ENCODE assay signal across 9 cellular contexts in the genomic region with DNA sequence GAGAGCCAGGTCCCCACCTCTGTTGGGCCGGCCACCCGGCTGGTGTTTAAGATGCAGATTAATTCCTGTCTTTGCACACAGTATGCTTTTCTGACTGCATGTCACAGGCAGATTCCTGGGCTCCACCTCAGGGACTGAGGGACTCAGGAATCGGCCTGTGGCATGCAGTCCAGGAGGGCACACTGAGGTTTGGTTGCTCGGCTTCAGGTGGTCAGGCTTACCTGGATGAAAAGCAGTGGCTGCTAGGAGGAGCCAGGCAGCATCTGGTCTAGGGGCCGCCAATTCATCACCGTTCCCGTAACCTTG. TPM values are rescaled to one million over a fixed set of nuclear protein-coding genes. Genes with fewer than 3 reads are reported as not detected.
DNase-seq lines count a peak whose midpoint lies in the region; ATAC-seq, FAIRE-seq and TF ChIP-seq lines count a peak whose summit lies in the region.
"Had no signal": no experiment of that assay in that cellular context is flagged by ENCODE, and none has a peak within 500 bp of the region (broad histone marks: within the 10 kb centered on the region; RNA-seq: fewer than 3 reads in every experiment).

No MANE protein-coding gene starts in this region.

- no peak overlapping the region for H4K91ac ChIP-seq in mesenchymal stem cell (ENCODE audit: low read length)

- no peak for TF ChIP-seq EP300 in GM12878 (IDR thresholded peaks at IDR 0.05; ENCODE audit: borderline replicate concordance in 1 of 2, control insufficient read depth in 1 of 2, low read depth in 2 of 2, low read length in 2 of 2)

- peaks cover 39% of the 10 kb centered on the region for H3K79me2 ChIP-seq in GM12878 (ENCODE audit: control insufficient read depth, insufficient read depth, low read length)

- intact Hi-C loops in Right ventricle myocardium inferior (cut with DNase I) (loop anchor here (5.0 kb wide), 1 partner anchor 90 kb away; no protein-coding TSS in a partner anchor), GM12878 (cut with micrococcal nuclease; ENCODE audit: unreplicated experiment) (loop anchor here (2.0 kb wide), 1 partner anchor 28 kb away; a partner anchor contains a TSS), uterus (cut with DNase I; ENCODE audit: low total_unique reads) (no loop called here)

- peaks cover 23% of the 10 kb centered on the region for H3K36me3 ChIP-seq in right atrium auricular region
- H3K36me3 ChIP-seq in GM12878 (ENCODE audit: control insufficient read depth in 2 of 2, insufficient read depth in 2 of 2, low read length in 1 of 2), result peaks cover 0 to 6% of the 10 kb centered on the region in 2 experiments; a peak in 3 of 4 replicates
- peaks cover 21 to 24% of the 10 kb centered on the region in 2 experiments for H3K36me3 ChIP-seq in mesenchymal stem cell (ENCODE audit: control insufficient read depth in 1 of 2, insufficient read depth in 2 of 2, low read depth in 1 of 2, low read length in 2 of 2)
- H3K36me3 ChIP-seq in uterus, result no peaks in the 10 kb centered on the region

- H3K4ac ChIP-seq in mesenchymal stem cell (ENCODE audit: low read depth in 1 of 2, low read length in 2 of 2), result peak overlapping the region in 1 of 2 experiments; percentile 40

- peaks cover 29% of the 10 kb centered on the region for H3K79me1 ChIP-seq in mesenchymal stem cell (replicated peaks; ENCODE audit: low read length, poor library complexity, severe bottlenecking)

- H3K27me3 ChIP-seq in right atrium auricular region, result no peaks in the 10 kb centered on the region
- H3K27me3 ChIP-seq in GM12878 (replicated peaks in 1 of 2; ENCODE audit: control insufficient read depth in 2 of 2, insufficient read depth in 2 of 2, low read length in 1 of 2), result no peaks in the 10 kb centered on the region
- no peaks in the 10 kb centered on the region for H3K27me3 ChIP-seq in mesenchymal stem cell (ENCODE audit: control insufficient read depth in 1 of 2, insufficient read depth in 1 of 2, low read length in 2 of 2)
- no peaks in the 10 kb centered on the region for H3K27me3 ChIP-seq in uterus

- TF ChIP-seq CTCF in right atrium auricular region (IDR thresholded peaks at IDR 0.05), result no peak
- TF ChIP-seq CTCF in GM12878 (IDR thresholded peaks at IDR 0.05 in 2 of 3, conservative IDR thresholded peaks at IDR 0.05 in 1 of 3; ENCODE audit: control insufficient read depth in 2 of 3, extremely low read depth in 1 of 3, insufficient read depth in 1 of 3, low read depth in 3 of 3, low read length in 3 of 3), result no peak
- TF ChIP-seq CTCF in uterus (IDR thresholded peaks at IDR 0.05), result no peak

- no peak for ATAC-seq in Right ventricle myocardium inferior
- ATAC-seq in GM12878, result no peak
- ATAC-seq in HG03045 (IDR thresholded peaks at IDR 0.05; ENCODE audit: unreplicated experiment), result no peak

- TF ChIP-seq POLR2A in GM12878 (IDR thresholded peaks at IDR 0.05; ENCODE audit: low read depth, low read length), result no peak
- TF ChIP-seq POLR2A in uterus (IDR thresholded peaks at IDR 0.05), result no peak

- SMC1A ChIA-PET in GM12878 (lab: Charles Lee; ENCODE audit: uncharacterized antibody, unreplicated experiment), result interaction anchor here (0.9 kb wide), 1 partner anchor 62 kb away, joined by 3 read pairs; no protein-coding TSS in a partner anchor

- no peak overlapping the region for H3K14ac ChIP-seq in mesenchymal stem cell (ENCODE audit: low read length in 2 of 2)

- H2BK12ac ChIP-seq in mesenchymal stem cell (ENCODE audit: low read length in 2 of 2), result no peak overlapping the region

- no peak overlapping the region for H3K27ac ChIP-seq in right atrium auricular region
- H3K27ac ChIP-seq in GM12878 (ENCODE audit: control insufficient read depth, insufficient read depth), result peak overlapping the region; percentile 49
- no peak overlapping the region for H3K27ac ChIP-seq in mesenchymal stem cell (ENCODE audit: low read length, poor library complexity, severe bottlenecking)
- H3K27ac ChIP-seq in uterus, result no peak overlapping the region

- no peak for FAIRE-seq in GM12878 (lab: Jason Lieb, UNC)

- DNase-seq in right atrium auricular region (ENCODE audit: low spot score) (no peak), Right ventricle myocardium inferior (ENCODE audit: missing footprints) (no peak), GM12878 (ENCODE audit: low read depth, low spot score) (no peak), mesenchymal stem cell (no peak), uterus (no peak), NCI-H2081 treated with DMSO at 0.1 percent for 48 hours (lab: John Stamatoyannopoulos, UW) (no peak)
- no peak for DNase-seq in effector CD8-positive, alpha-beta T cell (lab: John Stamatoyannopoulos, UW)

- H3K4me2 ChIP-seq in GM12878 (ENCODE audit: control insufficient read depth, insufficient read depth), result peak overlapping the region; percentile 80
- H3K4me2 ChIP-seq in mesenchymal stem cell (ENCODE audit: low read length, poor library complexity, severe bottlenecking), result peak overlapping the region; percentile 69

- no peak for TF ChIP-seq RAD21 in GM12878 (IDR thresholded peaks at IDR 0.05; ENCODE audit: insufficient read depth, low read depth, low read length)

- H2BK120ac ChIP-seq in mesenchymal stem cell (ENCODE audit: low read depth, low read length), result no peak overlapping the region

- H2AK5ac ChIP-seq in mesenchymal stem cell (ENCODE audit: low read length, severe bottlenecking), result no peak overlapping the region

- H3K9ac ChIP-seq in GM12878 (ENCODE audit: control insufficient read depth, insufficient read depth, low read length) (peak overlapping the region; percentile 75), mesenchymal stem cell (ENCODE audit: low read length) (peak overlapping the region; percentile 91)

- RAD21 ChIA-PET in GM12878 (lab: Charles Lee; ENCODE audit: unreplicated experiment), result no interaction called here

- BruUV-seq in GM12878 (replicated peaks; lab: Mats Ljungman, UMichigan), result TSS peak; percentile 55

- no peak overlapping the region for H3K18ac ChIP-seq in mesenchymal stem cell (ENCODE audit: low read depth in 1 of 2, low read length in 2 of 2)

- no peak overlapping the region for H2BK5ac ChIP-seq in mesenchymal stem cell (ENCODE audit: low read depth, low read length, poor library complexity, severe bottlenecking)

- peaks cover 0 to 45% of the 10 kb centered on the region in 2 donors for H3K4me1 ChIP-seq in right atrium auricular region
- H3K4me1 ChIP-seq in GM12878 (ENCODE audit: control insufficient read depth, insufficient read depth, low read length), result peaks cover 7% of the 10 kb centered on the region
- H3K4me1 ChIP-seq in mesenchymal stem cell (ENCODE audit: control insufficient read depth, insufficient read depth, low read depth, low read length), result peaks cover 25% of the 10 kb centered on the region
- peaks cover 0 to 8% of the 10 kb centered on the region in 2 donors for H3K4me1 ChIP-seq in uterus

- peak overlapping the region in 1 of 2 experiments; percentile 48 for H3K23ac ChIP-seq in mesenchymal stem cell (ENCODE audit: low read length in 2 of 2)

- H4K8ac ChIP-seq in mesenchymal stem cell (ENCODE audit: low read length), result no peak overlapping the region

- H3K9me3 ChIP-seq in right atrium auricular region, result no peaks in the 10 kb centered on the region
- no peaks in the 10 kb centered on the region for H3K9me3 ChIP-seq in GM12878 (replicated peaks; ENCODE audit: control insufficient read depth, insufficient read depth, low read length)
- H3K9me3 ChIP-seq in mesenchymal stem cell (ENCODE audit: control insufficient read depth, low read length), result no peaks in the 10 kb centered on the region
- no peaks in the 10 kb centered on the region for H3K9me3 ChIP-seq in uterus

- peaks cover 4% of the 10 kb centered on the region; the same call in 1 of the 2 replicates for H4K20me1 ChIP-seq in GM12878 (ENCODE audit: control insufficient read depth, insufficient read depth)

- H2AFZ ChIP-seq in GM12878 (ENCODE audit: control insufficient read depth, low read depth, low read length), result no peak overlapping the region
- H2AFZ ChIP-seq in mesenchymal stem cell (ENCODE audit: low read depth, low read length), result no peak overlapping the region

- POLR2A ChIA-PET in GM12878 (lab: Charles Lee), result interaction anchor here (1.1 kb wide), 1 partner anchor 13 kb away, joined by 3 read pairs; no protein-coding TSS in a partner anchor

- 44% methylated on average over 7 of the region's 7 CpGs for WGBS in GM12878 (ENCODE audit: insufficient coverage, insufficient replicate concordance, low lambda C conversion rate, missing lambda C conversion rate)
- WGBS in mesenchymal stem cell, result 59% methylated on average over 7 of the region's 7 CpGs

- CTCF ChIA-PET in GM12878 (lab: Yijun Ruan, JAX), result no interaction called here

- peak overlapping the region; percentile 88 to 98 for H3K4me3 ChIP-seq in right atrium auricular region
- H3K4me3 ChIP-seq in GM12878, result peak overlapping the region; percentile 88
- peak overlapping the region; percentile 84 to 96 for H3K4me3 ChIP-seq in mesenchymal stem cell (ENCODE audit: insufficient read depth in 1 of 2, low read depth in 1 of 2, low read length in 2 of 2)
- H3K4me3 ChIP-seq in uterus, result peak overlapping the region; percentile 79 to 91

- in situ Hi-C loops in GM12878 (cut with MboI), result no loop called here

- H2BK15ac ChIP-seq in mesenchymal stem cell (ENCODE audit: low read depth, poor library complexity, severe bottlenecking), result no peak overlapping the region

RNA-seq across cellular contexts. Expression of a gene that starts 1.1 kb away (rescaled TPM):
- total RNA-seq in right atrium auricular region (10 to 100 TPM; 14.1 to 17.5 TPM), Right ventricle myocardium inferior (18.2 TPM), GM12878 (2014; rRNA removed) (27.6 and 33.2 TPM in 2 replicates), GM12878 (2014; rRNA removed; fragmentation: Illumina TruSeq; extraction: Trizol) (24.0 and 27.0 TPM in 2 replicates), GM12878 (2021) (43.7 and 43.9 TPM in 2 replicates), uterus (10 to 100 TPM in 2 of 4 donors, 1 to 10 TPM in 2; 2.9 to 30.5 (median 14.2) TPM)
- 25.9 and 34.3 TPM in 2 replicates for total RNA-seq in GM12878 (2013; cell fraction: nucleolus; rRNA removed)
- polyA plus RNA-seq in GM12878 (2011; ENCODE audit: low read depth), result 13.2 TPM
- polyA plus RNA-seq in GM12878 (2011; rRNA removed) (25.5 and 29.0 TPM in 2 replicates), GM12878 (2014; fragmentation: Illumina TruSeq; extraction: Trizol) (30.7 and 33.1 TPM in 2 replicates), GM12878 (2014; fragmentation: Nextera tagmentation; extraction: Ambion mirVana) (1 to 10 TPM; 1.4 to 3.8 TPM), GM12878 (2014; rRNA removed) (37.1 and 44.9 TPM in 2 replicates), GM12878 (2016; fragmentation: Nextera tagmentation; extraction: Ambion mirVana) (10 to 100 TPM; 36.9 to 42.7 TPM)
- 33.1 and 40.0 TPM in 2 replicates for polyA plus RNA-seq in GM12878 (2011; cell fraction: cytosol; rRNA removed)
- polyA plus RNA-seq in GM12878 (2011; cell fraction: nucleus; rRNA removed), result 61.7 and 83.0 TPM in 2 replicates
- polyA plus RNA-seq in GM12878 (2012), result 22.4 and 23.7 TPM in 2 replicates
- 16.2 and 21.2 TPM in 2 replicates for polyA minus RNA-seq in GM12878 (2011; rRNA and poly(A)+ RNA removed)
- polyA minus RNA-seq in GM12878 (2011; cell fraction: cytosol; rRNA and poly(A)+ RNA removed), result 12.0 and 14.2 TPM in 2 replicates
- polyA minus RNA-seq in GM12878 (2011; cell fraction: nucleus; rRNA and poly(A)+ RNA removed), result 20.9 and 31.9 TPM in 2 replicates
- 15.8 TPM for polyA plus RNA-seq in mesenchymal stem cell (2013, experiment 1 of 2)
- 15.4 TPM for polyA plus RNA-seq in mesenchymal stem cell (2013, experiment 2 of 2)

RNA-seq across cellular contexts. Expression of a gene that starts 27.4 kb away (rescaled TPM):
- total RNA-seq in right atrium auricular region (not detected), Right ventricle myocardium inferior (122 TPM), GM12878 (2014; rRNA removed) (not detected in 2 replicates), GM12878 (2014; rRNA removed; fragmentation: Illumina TruSeq; extraction: Trizol) (184 and 189 TPM in 2 replicates), GM12878 (2021) (69.7 and 89.7 TPM in 2 replicates), uterus (10 to 100 TPM in 1 of 4 donors, under 1 TPM in 1, not detected in 2; under 0.01 to 47.1 TPM)
- not detected in 2 replicates for total RNA-seq in GM12878 (2013; cell fraction: nucleolus; rRNA removed)
- not detected for polyA plus RNA-seq in GM12878 (2011; ENCODE audit: low read depth)
- polyA plus RNA-seq in GM12878 (2011; rRNA removed) (not detected in 2 replicates), GM12878 (2014; fragmentation: Illumina TruSeq; extraction: Trizol) (not detected in 2 replicates), GM12878 (2014; fragmentation: Nextera tagmentation; extraction: Ambion mirVana) (not detected), GM12878 (2014; rRNA removed) (not detected in 2 replicates), GM12878 (2016; fragmentation: Nextera tagmentation; extraction: Ambion mirVana) (not detected)
- not detected in 2 replicates for polyA plus RNA-seq in GM12878 (2011; cell fraction: cytosol; rRNA removed)
- not detected in 2 replicates for polyA plus RNA-seq in GM12878 (2011; cell fraction: nucleus; rRNA removed)
- not detected in 2 replicates for polyA plus RNA-seq in GM12878 (2012)
- polyA minus RNA-seq in GM12878 (2011; rRNA and poly(A)+ RNA removed), result under 0.01 and 1,618 TPM in 2 replicates
- 495 and 1,333 TPM in 2 replicates for polyA minus RNA-seq in GM12878 (2011; cell fraction: cytosol; rRNA and poly(A)+ RNA removed)
- polyA minus RNA-seq in GM12878 (2011; cell fraction: nucleus; rRNA and poly(A)+ RNA removed), result under 0.01 TPM in 2 replicates
- not detected for polyA plus RNA-seq in mesenchymal stem cell (2013, experiment 1 of 2)
- not detected for polyA plus RNA-seq in mesenchymal stem cell (2013, experiment 2 of 2)
- total RNA-seq: omental fat pad had no signal
